In the genomic region with DNA sequence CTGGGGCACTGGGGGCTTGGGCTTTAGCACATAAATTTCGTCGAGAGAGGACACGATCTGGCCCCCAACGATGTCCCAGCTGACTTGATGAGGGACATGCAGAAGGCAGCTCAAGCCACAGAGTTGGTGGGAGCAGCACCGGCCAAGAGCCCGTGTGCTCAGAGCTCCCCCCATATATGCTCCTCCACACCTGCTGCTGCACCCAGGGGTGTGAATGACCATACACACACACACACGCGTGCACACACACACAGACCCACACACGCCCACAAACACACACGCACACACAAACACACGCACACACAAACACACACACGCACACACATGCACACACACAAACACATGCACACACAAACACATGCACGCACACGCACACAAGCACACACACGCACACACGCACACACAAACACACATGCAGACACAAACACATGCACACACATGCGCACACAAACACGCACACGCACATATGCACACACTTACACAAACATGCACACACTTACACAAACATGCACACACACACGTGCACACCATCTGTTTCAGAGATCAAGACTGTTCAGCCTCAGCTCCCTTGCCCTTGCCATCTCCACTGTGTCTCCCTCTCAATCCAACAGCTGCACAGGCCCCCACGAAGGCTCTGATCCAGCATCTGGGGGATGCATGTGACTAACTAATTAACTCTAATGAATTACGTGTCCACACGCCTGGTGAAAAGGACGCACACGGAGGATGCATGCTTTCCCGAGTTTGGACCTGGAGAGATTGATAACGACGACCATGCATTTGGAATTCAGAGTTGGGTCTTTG, we compare ENCODE assay signal across 18 cellular contexts.
DNase-seq lines count a peak whose midpoint lies in the region; ATAC-seq and TF ChIP-seq lines count a peak whose summit lies in the region.
"Had no signal": no experiment of that assay in that cellular context is flagged by ENCODE, and none has a peak within 500 bp of the region (broad histone marks: within the 10 kb centered on the region; RNA-seq: fewer than 3 reads in every experiment).

No MANE protein-coding gene starts in this region.

- H3K79me2 ChIP-seq in DND-41 (ENCODE audit: insufficient read depth, low read length): no peaks in the 10 kb centered on the region
- H3K79me2 ChIP-seq in SK-N-SH (ENCODE audit: insufficient read depth): no peaks in the 10 kb centered on the region

- peak; percentile 75 for ATAC-seq in DND-41 (ENCODE audit: insufficient read depth, low read depth)
- no peak for ATAC-seq in naive thymus-derived CD8-positive, alpha-beta T cell
- ATAC-seq in GM21825 (IDR thresholded peaks at IDR 0.05; ENCODE audit: unreplicated experiment): no peak
- ATAC-seq in GM19328 (IDR thresholded peaks at IDR 0.05; ENCODE audit: unreplicated experiment): no peak
- no peak for ATAC-seq in GM21528 (IDR thresholded peaks at IDR 0.05; ENCODE audit: low FRiP score, unreplicated experiment)
- ATAC-seq: gastroesophageal sphincter had no signal

- H2AFZ ChIP-seq in DND-41 (ENCODE audit: low read depth, low read length) (no peak overlapping the region), SK-N-SH (ENCODE audit: low read depth) (no peak overlapping the region)

- TF ChIP-seq EP300 in SK-N-SH (IDR thresholded peaks at IDR 0.05; ENCODE audit: borderline replicate concordance in 1 of 2, low read depth in 1 of 2, low read length in 1 of 2): peak in 1 of 2 experiments; percentile 84; a peak in 2 of 4 replicates

- H3K36me3 ChIP-seq in DND-41 (ENCODE audit: insufficient read depth, low read length) (no peaks in the 10 kb centered on the region), SK-N-SH (replicated peaks in 1 of 2; ENCODE audit: control insufficient read depth in 1 of 2, insufficient read depth in 2 of 2, low read length in 1 of 2) (no peaks in the 10 kb centered on the region)
- H3K36me3 ChIP-seq: gastroesophageal sphincter had no signal

- 57% methylated on average over 28 of the region's 28 CpGs for WGBS in SK-N-SH (ENCODE audit: low lambda C conversion rate)

- peaks cover 42 to 93% (median 81%) of the 10 kb centered on the region in 4 donors for H3K4me1 Mint-ChIP-seq in naive thymus-derived CD8-positive, alpha-beta T cell

- no peaks in the 10 kb centered on the region for H3K27me3 Mint-ChIP-seq in naive thymus-derived CD8-positive, alpha-beta T cell
- H3K27me3 Mint-ChIP-seq: activated T-cell treated with anti-CD3 and anti-CD28 coated beads, Interleukin-2, amount 50 U/mL, for 24 hours had no signal

- no peaks in the 10 kb centered on the region for H3K9me2 ChIP-seq in SK-N-SH

- H3K4me3 ChIP-seq in DND-41 (ENCODE audit: low read depth in 1 of 2, low read length in 2 of 2): peak overlapping the region in 1 of 2 experiments; percentile 24; a peak in 1 of 4 replicates
- no peak overlapping the region for H3K4me3 ChIP-seq in SK-N-SH (ENCODE audit: low read depth in 2 of 2, low read length in 1 of 2)
- H3K4me3 ChIP-seq: gastroesophageal sphincter, smooth muscle cell had no signal

- H3F3A ChIP-seq in SK-N-SH (replicated peaks; ENCODE audit: insufficient read depth): no peaks in the 10 kb centered on the region

- CTCF ChIA-PET in SK-N-SH (lab: Yijun Ruan, JAX): interaction anchor here (0.7 to 1.0 kb wide), 2 partner anchors 143 to 421 kb away, joined by 3 read pairs; no protein-coding TSS in a partner anchor

- H3K4me3 Mint-ChIP-seq in naive thymus-derived CD8-positive, alpha-beta T cell: peak overlapping the region in 9 of 10 donors; percentile 52 to 82 (median 71)
- H3K4me3 Mint-ChIP-seq: activated T-cell treated with anti-CD3 and anti-CD28 coated beads, Interleukin-2, amount 50 U/mL, for 24 hours; mesothelial cell of epicardium had no signal

- H3K9ac ChIP-seq in DND-41 (ENCODE audit: low read depth, low read length) (peak overlapping the region; percentile 25; the same call in 1 of the 2 replicates), SK-N-SH (no peak overlapping the region)

- TF ChIP-seq CTCF in DND-41 (IDR thresholded peaks at IDR 0.05; ENCODE audit: borderline replicate concordance, extremely low read depth, low read length, poor library complexity, severe bottlenecking): no peak
- TF ChIP-seq CTCF in SK-N-SH (IDR thresholded peaks at IDR 0.05): no peak

- DNase-seq in DMS 273 (lab: John Stamatoyannopoulos, UW; ENCODE audit: unreplicated experiment): peak; percentile 59
- DNase-seq in DMS 273 treated with DMSO at 0.1 percent for 48 hours (lab: John Stamatoyannopoulos, UW): no peak
- DNase-seq in DND-41: peak; percentile 62
- peak; percentile 82 for DNase-seq in SK-N-SH
- DNase-seq in naive thymus-derived CD8-positive, alpha-beta T cell: peak in 1 of 10 donors; percentile 50
- DNase-seq: activated T-cell treated with anti-CD3 and anti-CD28 coated beads, Interleukin-2, amount 50 U/mL, for 24 hours; amniotic stem cell; islet precursor cell; NCI-H187 treated with DMSO at 0.1 percent for 48 hours; NCI-H526 treated with DMSO at 0.1 percent for 48 hours had no signal

- peaks cover 37% of the 10 kb centered on the region for H3K4me1 ChIP-seq in DND-41 (ENCODE audit: insufficient read depth, low read length)
- peaks cover 0 to 50% of the 10 kb centered on the region in 2 experiments; a peak in 2 of 4 replicates for H3K4me1 ChIP-seq in SK-N-SH (ENCODE audit: control insufficient read depth in 1 of 2, insufficient read depth in 2 of 2, low read depth in 1 of 2, low read length in 1 of 2)
- H3K4me1 ChIP-seq: gastroesophageal sphincter had no signal

- H4K20me1 ChIP-seq in DND-41 (ENCODE audit: insufficient read depth, low read length): no peaks in the 10 kb centered on the region
- no peaks in the 10 kb centered on the region for H4K20me1 ChIP-seq in SK-N-SH (ENCODE audit: insufficient read depth)

- peak; percentile 29; the same call in 1 of the 2 replicates for TF ChIP-seq RAD21 in SK-N-SH (IDR thresholded peaks at IDR 0.05; ENCODE audit: low read length)

- H3K36me3 Mint-ChIP-seq in naive thymus-derived CD8-positive, alpha-beta T cell: no peaks in the 10 kb centered on the region

- H3K9me3 Mint-ChIP-seq in naive thymus-derived CD8-positive, alpha-beta T cell: peaks cover 0 to 5% (median 0%) of the 10 kb centered on the region in 9 donors

- POLR2A ChIA-PET in SK-N-SH (lab: Yijun Ruan, JAX): interaction anchor here (1.0 to 2.2 kb wide), 8 partner anchors 8 to 182 kb away, joined by 3 to 22 read pairs (median 6); partner anchors contain the start of gene TNRC6C
- POLR2A ChIA-PET in naive thymus-derived CD8-positive, alpha-beta T cell (lab: Charles Lee): interaction anchor here (1.5 kb wide), 1 partner anchor 11 kb away, joined by 5 read pairs; no protein-coding TSS in a partner anchor

- H3K9me3 ChIP-seq in DND-41 (ENCODE audit: insufficient read depth, low read length, severe bottlenecking): peaks cover 5% of the 10 kb centered on the region
- H3K9me3 ChIP-seq in SK-N-SH: no peaks in the 10 kb centered on the region

- H3K27ac Mint-ChIP-seq in naive thymus-derived CD8-positive, alpha-beta T cell: peak overlapping the region; percentile 76 to 94 (median 88)
- H3K27ac Mint-ChIP-seq: activated T-cell treated with anti-CD3 and anti-CD28 coated beads, Interleukin-2, amount 50 U/mL, for 24 hours; mesothelial cell of epicardium had no signal

- peak overlapping the region; percentile 59 for H3K4me2 ChIP-seq in DND-41 (ENCODE audit: insufficient read depth, low read length)
- H3K4me2 ChIP-seq in SK-N-SH: no peak overlapping the region
- H3K4me2 ChIP-seq: smooth muscle cell had no signal

- H3K27ac ChIP-seq in DND-41 (ENCODE audit: low read length): peak overlapping the region; percentile 67
- peak overlapping the region in 1 of 2 experiments; percentile 97; a peak in 2 of 4 replicates for H3K27ac ChIP-seq in SK-N-SH (ENCODE audit: low read depth in 2 of 2, low read length in 1 of 2)
- H3K27ac ChIP-seq: 22Rv1, gastroesophageal sphincter, HL-60 had no signal

- H3K27me3 ChIP-seq in DND-41 (ENCODE audit: insufficient read depth, low read length, poor library complexity) (no peaks in the 10 kb centered on the region), SK-N-SH (ENCODE audit: insufficient read depth) (0 out of 2 replicates have a peak, but pooled peaks cover 12% of the 10 kb centered on the region)
- H3K27me3 ChIP-seq: gastroesophageal sphincter had no signal

TF ChIP-seq in SK-N-SH, 30 proteins besides CTCF, POLR2A, EP300 and RAD21 (continues in another document):
- no peak for TF ChIP-seq RXRA (IDR thresholded peaks at IDR 0.05; ENCODE audit: borderline replicate concordance, low read depth)
- TF ChIP-seq MXI1 (IDR thresholded peaks at IDR 0.05; ENCODE audit: low read depth, low read length): peak; percentile 79; the same call in 1 of the 2 replicates
- no peak for TF ChIP-seq TEAD4 (IDR thresholded peaks at IDR 0.05; ENCODE audit: borderline replicate concordance, insufficient read depth)
- no peak for TF ChIP-seq TAF1 (IDR thresholded peaks at IDR 0.05; ENCODE audit: borderline replicate concordance, low read depth, low read length)
- no peak for TF ChIP-seq GABPA (IDR thresholded peaks at IDR 0.05; ENCODE audit: low read depth)
- TF ChIP-seq NRF1 (IDR thresholded peaks at IDR 0.05; ENCODE audit: low read depth, low read length): no peak
- TF ChIP-seq, protein P1, sequence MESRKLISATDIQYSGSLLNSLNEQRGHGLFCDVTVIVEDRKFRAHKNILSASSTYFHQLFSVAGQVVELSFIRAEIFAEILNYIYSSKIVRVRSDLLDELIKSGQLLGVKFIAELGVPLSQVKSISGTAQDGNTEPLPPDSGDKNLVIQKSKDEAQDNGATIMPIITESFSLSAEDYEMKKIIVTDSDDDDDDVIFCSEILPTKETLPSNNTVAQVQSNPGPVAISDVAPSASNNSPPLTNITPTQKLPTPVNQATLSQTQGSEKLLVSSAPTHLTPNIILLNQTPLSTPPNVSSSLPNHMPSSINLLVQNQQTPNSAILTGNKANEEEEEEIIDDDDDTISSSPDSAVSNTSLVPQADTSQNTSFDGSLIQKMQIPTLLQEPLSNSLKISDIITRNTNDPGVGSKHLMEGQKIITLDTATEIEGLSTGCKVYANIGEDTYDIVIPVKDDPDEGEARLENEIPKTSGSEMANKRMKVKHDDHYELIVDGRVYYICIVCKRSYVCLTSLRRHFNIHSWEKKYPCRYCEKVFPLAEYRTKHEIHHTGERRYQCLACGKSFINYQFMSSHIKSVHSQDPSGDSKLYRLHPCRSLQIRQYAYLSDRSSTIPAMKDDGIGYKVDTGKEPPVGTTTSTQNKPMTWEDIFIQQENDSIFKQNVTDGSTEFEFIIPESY (IDR thresholded peaks at IDR 0.05; ENCODE audit: borderline replicate concordance, low read depth): no peak
- no peak for TF ChIP-seq GATA2 (CRISPR knock-in tag; IDR thresholded peaks at IDR 0.05)
- no peak for TF ChIP-seq ELF1 (IDR thresholded peaks at IDR 0.05)
